Comparison of ENCODE assay signal across 22 cellular contexts in genomic region chr20:13259921-13260320, GRCh38. TPM values are rescaled to one million over a fixed set of nuclear protein-coding genes. Genes with fewer than 3 reads are reported as not detected.
DNase-seq lines count a peak whose midpoint lies in the region; TF ChIP-seq lines count a peak whose summit lies in the region.
"Had no signal": no experiment of that assay in that cellular context is flagged by ENCODE, and none has a peak within 500 bp of the region (broad histone marks: within the 10 kb centered on the region; RNA-seq: fewer than 3 reads in every experiment).

No MANE protein-coding gene starts in this region.

- no peak for TF ChIP-seq CTCF in WERI-Rb-1 (IDR thresholded peaks at IDR 0.05; ENCODE audit: low read depth, low read length)
- no peak for TF ChIP-seq CTCF in dorsolateral prefrontal cortex (IDR thresholded peaks at IDR 0.05 in 54 of 56, conservative IDR thresholded peaks at IDR 0.05 in 2 of 56; ENCODE audit: low read depth in 1 of 56, partially characterized antibody in 56 of 56)

- H3K4me3 ChIP-seq in WERI-Rb-1 (ENCODE audit: low read depth, low read length) (no peak overlapping the region), dorsolateral prefrontal cortex (no peak overlapping the region)
- H3K4me3 ChIP-seq: skin epidermis, suprapubic skin had no signal

- no peaks in the 10 kb centered on the region for H3K9me3 ChIP-seq in WERI-Rb-1 (ENCODE audit: severe bottlenecking)
- H3K9me3 ChIP-seq: neutrophil, suprapubic skin had no signal

- no peak overlapping the region for H3K27ac ChIP-seq in WERI-Rb-1
- no peak overlapping the region for H3K27ac ChIP-seq in dorsolateral prefrontal cortex
- H3K27ac ChIP-seq: C4-2B, neutrophil, skin epidermis, suprapubic skin had no signal

- no peaks in the 10 kb centered on the region for H3K36me3 ChIP-seq in WERI-Rb-1
- H3K36me3 ChIP-seq: neutrophil, suprapubic skin had no signal

- H3K27me3 ChIP-seq in WERI-Rb-1 (ENCODE audit: insufficient read depth, low read depth, severe bottlenecking): no peaks in the 10 kb centered on the region
- no peaks in the 10 kb centered on the region for H3K27me3 ChIP-seq in dorsolateral prefrontal cortex
- H3K27me3 ChIP-seq: neutrophil, suprapubic skin had no signal

- intact Hi-C loops in dorsolateral prefrontal cortex (cut with DNase I): no loop called here

- peak; percentile 41 for DNase-seq in DMS153 treated with DMSO at 0.1 percent for 48 hours (lab: John Stamatoyannopoulos, UW; ENCODE audit: unreplicated experiment)
- DNase-seq in NCI-H146 (lab: John Stamatoyannopoulos, UW): peak; percentile 40
- peak; percentile 100 for DNase-seq in NCI-H2171 treated with DMSO at 0.1 percent for 48 hours (lab: John Stamatoyannopoulos, UW)
- DNase-seq in SW480 (ENCODE audit: low spot score): peak; percentile 22
- no peak for DNase-seq in WERI-Rb-1
- no peak for DNase-seq in activated CD4-positive, alpha-beta T cell treated with anti-CD3 and anti-CD28 coated beads, Interleukin-2, amount 50 U/mL, for 1 hour
- no peak for DNase-seq in OCI-M1 (lab: John Stamatoyannopoulos, UW)
- DNase-seq in dorsolateral prefrontal cortex: no peak
- DNase-seq: activated CD4-positive, alpha-beta T cell treated with anti-CD3 and anti-CD28 coated beads for 4 hours; activated CD8-positive, alpha-beta memory T cell treated with anti-CD3 and anti-CD28 coated beads, Interleukin-2, amount 10 ng/mL, durations not matched to agents 7 days and 5 days; anterior cingulate cortex; KBM-7; mammary epithelial cell; stimulated activated CD4-positive, alpha-beta T cell treated with anti-CD3 and anti-CD28 coated beads, Interleukin-1b, Interleukin-23, amount 100 ng/mL, for 48 hours; T-cell had no signal

RNA-seq across cellular contexts. Expression of gene ISM1, which starts 38.8 kb away (rescaled TPM):
- total RNA-seq in dorsolateral prefrontal cortex: 1 to 10 TPM in 64 of 120 experiments, under 1 TPM in 55, not detected in 1; 0.25 to 3.0 (median 1.0) TPM
- total RNA-seq: HT-29, NCI-H460, OCI-LY7 had no signal

Comparison
In these comparisons a context has a peak if more than half of its experiments do, and no peak if none do; other contexts are left out.
1. DNase-seq: peak in DMS153 treated with DMSO at 0.1 percent for 48 hours (single experiment), NCI-H146 (single experiment), NCI-H2171 treated with DMSO at 0.1 percent for 48 hours (single experiment) and SW480 (single experiment); none in WERI-Rb-1 (single experiment), activated CD4-positive, alpha-beta T cell treated with anti-CD3 and anti-CD28 coated beads, Interleukin-2, amount 50 U/mL, for 1 hour (single experiment), OCI-M1 (single experiment) and dorsolateral prefrontal cortex (0 of 10).